Comparison of ENCODE assay signal across 15 cellular contexts in genomic region chr7:54811016-54811924, GRCh38. TPM values are rescaled to one million over a fixed set of nuclear protein-coding genes. Genes with fewer than 3 reads are reported as not detected.
DNase-seq lines count a peak whose midpoint lies in the region; ATAC-seq, FAIRE-seq and TF ChIP-seq lines count a peak whose summit lies in the region.
"Had no signal": no experiment of that assay in that cellular context is flagged by ENCODE, and none has a peak within 500 bp of the region (broad histone marks: within the 10 kb centered on the region; RNA-seq: fewer than 3 reads in every experiment).

No MANE protein-coding gene starts in this region.

- no peak overlapping the region for H3K4me3 Mint-ChIP-seq in nephron progenitor cell
- H3K4me3 Mint-ChIP-seq: activated naive CD4-positive, alpha-beta T cell treated with anti-CD3 and anti-CD28 coated beads, Interleukin-2, amount 10 ng/mL, durations not matched to agents 7 days and 5 days had no signal

- H3K9me3 Mint-ChIP-seq in nephron progenitor cell = peaks cover 12% of the 10 kb centered on the region
- H3K9me3 Mint-ChIP-seq: activated naive CD4-positive, alpha-beta T cell treated with anti-CD3 and anti-CD28 coated beads, Interleukin-2, amount 10 ng/mL, durations not matched to agents 7 days and 5 days had no signal

- H3K4me3 ChIP-seq in choroid plexus epithelial cell (ENCODE audit: low read depth, low read length) = no peak overlapping the region
- H3K4me3 ChIP-seq: thyroid gland had no signal

- TF ChIP-seq CTCF in choroid plexus epithelial cell (conservative IDR thresholded peaks at IDR 0.05; ENCODE audit: low read depth, low read length) = no peak
- no peak for TF ChIP-seq CTCF in nephron progenitor cell (IDR thresholded peaks at IDR 0.05)

- peak; percentile 81 for DNase-seq in A172 (ENCODE audit: low spot score)
- peak; percentile 42 for DNase-seq in HTR-8/SVneo (ENCODE audit: insufficient read length, low spot score)
- peak; percentile 94 for DNase-seq in choroid plexus epithelial cell (ENCODE audit: low read depth)
- DNase-seq in left kidney (ENCODE audit: low read depth, low spot score) = peak; percentile 29
- no peak for DNase-seq in nephron progenitor cell
- no peak for DNase-seq in DMS79 (lab: John Stamatoyannopoulos, UW)
- DNase-seq in middle frontal gyrus (ENCODE audit: extremely low spot score, low spot score) = no peak
- DNase-seq: 8988T; activated naive CD4-positive, alpha-beta T cell treated with anti-CD3 and anti-CD28 coated beads, Interleukin-2, amount 10 ng/mL, durations not matched to agents 7 days and 5 days; midbrain; NCI-H1436 treated with DMSO at 0.1 percent for 48 hours; stimulated activated CD4-positive, alpha-beta T cell treated with anti-CD3 and anti-CD28 coated beads, Interleukin-2, amount 100 ng/mL, for 24 hours; thyroid gland had no signal

- H3K27me3 Mint-ChIP-seq in nephron progenitor cell (ENCODE audit: low read depth, poor library complexity) = peaks cover 17% of the 10 kb centered on the region

- no peak for ATAC-seq in HG02588 (IDR thresholded peaks at IDR 0.05; ENCODE audit: unreplicated experiment)
- ATAC-seq: activated CD4-positive, CD25-positive, alpha-beta regulatory T cell treated with anti-CD3 and anti-CD28 coated beads, Interleukin-2, amount 50 U/mL, for 24 hours had no signal

- no peak for FAIRE-seq in HTR-8/SVneo (lab: Jason Lieb, UNC)

- no peaks in the 10 kb centered on the region for H3K36me3 Mint-ChIP-seq in nephron progenitor cell (ENCODE audit: low read depth)
- H3K36me3 Mint-ChIP-seq: activated naive CD4-positive, alpha-beta T cell treated with anti-CD3 and anti-CD28 coated beads, Interleukin-2, amount 10 ng/mL, durations not matched to agents 7 days and 5 days had no signal

- no peaks in the 10 kb centered on the region for H3K4me1 Mint-ChIP-seq in nephron progenitor cell
- H3K4me1 Mint-ChIP-seq: activated naive CD4-positive, alpha-beta T cell treated with anti-CD3 and anti-CD28 coated beads, Interleukin-2, amount 10 ng/mL, durations not matched to agents 7 days and 5 days had no signal

- no peak overlapping the region for H3K27ac Mint-ChIP-seq in nephron progenitor cell
- H3K27ac Mint-ChIP-seq: activated naive CD4-positive, alpha-beta T cell treated with anti-CD3 and anti-CD28 coated beads, Interleukin-2, amount 10 ng/mL, durations not matched to agents 7 days and 5 days had no signal

RNA-seq across cellular contexts. Expression of gene SEC61G, which starts 52.3 kb away (rescaled TPM):
- total RNA-seq in A172 (2014; rRNA removed; shearing (Covaris generic)) = 1,744 and 2,526 TPM in 2 replicates

Comparison
In these comparisons a context has a peak if more than half of its experiments do, and no peak if none do; other contexts are left out.
1. DNase-seq: peak in A172 (single experiment), HTR-8/SVneo (single experiment), choroid plexus epithelial cell (single experiment) and left kidney (single experiment); none in nephron progenitor cell (single experiment), DMS79 (single experiment) and middle frontal gyrus (single experiment).